ENCODE assay signal across 8 cellular contexts in genomic region chr2:197113221-197113831, GRCh38.
DNase-seq lines count a peak whose midpoint lies in the region; ATAC-seq and TF ChIP-seq lines count a peak whose summit lies in the region.

No MANE protein-coding gene starts in this region.

- no peak for TF ChIP-seq POLR2A in transverse colon (IDR thresholded peaks at IDR 0.05)

- no peaks in the 10 kb centered on the region for H3K27me3 Mint-ChIP-seq in activated naive CD8-positive, alpha-beta T cell

- no peaks in the 10 kb centered on the region for H3K9me3 Mint-ChIP-seq in activated naive CD8-positive, alpha-beta T cell (ENCODE audit: low read depth)

- no peak for TF ChIP-seq EP300 in transverse colon (IDR thresholded peaks at IDR 0.05; ENCODE audit: low read depth)

- H3K36me3 Mint-ChIP-seq in activated naive CD8-positive, alpha-beta T cell = peaks cover 12% of the 10 kb centered on the region

- H3K9me3 ChIP-seq in hepatocyte (ENCODE audit: low read depth) = no peaks in the 10 kb centered on the region
- no peaks in the 10 kb centered on the region for H3K9me3 ChIP-seq in transverse colon

- peak; percentile 81 for TF ChIP-seq CTCF in hepatocyte (IDR thresholded peaks at IDR 0.05; ENCODE audit: poor library complexity)
- TF ChIP-seq CTCF in transverse colon (IDR thresholded peaks at IDR 0.05) = peak; percentile 56 to 71 (median 62)

- H3K4me1 ChIP-seq in hepatocyte (ENCODE audit: insufficient read depth) (no peaks in the 10 kb centered on the region), transverse colon (peaks cover 0 to 11% (median under 1%) of the 10 kb centered on the region in 4 donors)

- H3K27ac ChIP-seq in hepatocyte = no peak overlapping the region
- no peak overlapping the region for H3K27ac ChIP-seq in transverse colon

- H3K36me3 ChIP-seq in hepatocyte (replicated peaks; ENCODE audit: insufficient read depth, low read depth) (no peaks in the 10 kb centered on the region), transverse colon (peaks cover 0 to 4% (median 0%) of the 10 kb centered on the region in 4 donors)

- peak; percentile 70 for DNase-seq in NCI-H510A treated with DMSO at 0.1 percent for 48 hours (lab: John Stamatoyannopoulos, UW)
- DNase-seq in NCI-H510A (lab: John Stamatoyannopoulos, UW) = no peak
- DNase-seq in NCI-H1694 treated with DMSO at 0.1 percent for 48 hours (lab: John Stamatoyannopoulos, UW) = peak; percentile 64
- DNase-seq in hepatocyte (ENCODE audit: low spot score) = peak; percentile 42
- DNase-seq in transverse colon = no peak
- no peak for DNase-seq in GOT3 (lab: John Stamatoyannopoulos, UW)

- H3K27ac Mint-ChIP-seq in activated naive CD8-positive, alpha-beta T cell = peak overlapping the region; percentile 83

- no peak overlapping the region for H2AFZ ChIP-seq in hepatocyte

- in situ Hi-C loops in transverse colon (cut with MboI; ENCODE audit: low pct_ligation_motif_present in 1 of 4, low pct_unique_long_range_greater_than_20kb in 1 of 4, low sequenced_read_pairs in 3 of 4) = loop anchor here in 3 of 4 donors (10.0 to 25.0 kb wide), 5 partner anchors 51 to 271 kb away; partner anchors contain the start of gene ANKRD44 (in 1 of the 3)

- no peak overlapping the region for H3K4me2 ChIP-seq in hepatocyte

- whole genome bisulfite sequencing in hepatocyte (ENCODE audit: low lambda C conversion rate, missing lambda C conversion rate) = 3% methylated on average over 2 of the region's 2 CpGs
- WGBS in transverse colon (ENCODE audit: low coverage in 1 of 2), 2 donors = 0 to 7% methylated on average over 2 of the region's 2 CpGs

- intact Hi-C loops in transverse colon (cut with DNase I; ENCODE audit: low total_unique reads) = loop anchor here (5.0 kb wide), 1 partner anchor 264 kb away; no protein-coding TSS in a partner anchor

- H3K4me3 ChIP-seq in hepatocyte (no peak overlapping the region), transverse colon (no peak overlapping the region)

- H3K79me2 ChIP-seq in hepatocyte = no peaks in the 10 kb centered on the region

- no peaks in the 10 kb centered on the region for H3K9me2 ChIP-seq in hepatocyte (replicated peaks; ENCODE audit: insufficient read depth)

- H3K4me1 Mint-ChIP-seq in activated naive CD8-positive, alpha-beta T cell (ENCODE audit: low read depth) = peaks cover 39% of the 10 kb centered on the region

- no peak overlapping the region for H3K4me3 Mint-ChIP-seq in activated naive CD8-positive, alpha-beta T cell

- no peaks in the 10 kb centered on the region for H4K20me1 ChIP-seq in hepatocyte (ENCODE audit: insufficient read depth, poor library complexity, severe bottlenecking)

- no peaks in the 10 kb centered on the region for H3K27me3 ChIP-seq in hepatocyte
- H3K27me3 ChIP-seq in transverse colon = no peaks in the 10 kb centered on the region

- peak; percentile 60 for ATAC-seq in GM21619 (IDR thresholded peaks at IDR 0.05; ENCODE audit: unreplicated experiment)

Comparison
In these comparisons a context has a peak if more than half of its experiments do, and no peak if none do; other contexts are left out.
1. DNase-seq: peak in NCI-H510A treated with DMSO at 0.1 percent for 48 hours (single experiment), NCI-H1694 treated with DMSO at 0.1 percent for 48 hours (single experiment) and hepatocyte (single experiment); none in NCI-H510A (single experiment), transverse colon (single experiment) and GOT3 (single experiment).